Comparison of ENCODE assay signal across 14 cellular contexts in the genomic region with DNA sequence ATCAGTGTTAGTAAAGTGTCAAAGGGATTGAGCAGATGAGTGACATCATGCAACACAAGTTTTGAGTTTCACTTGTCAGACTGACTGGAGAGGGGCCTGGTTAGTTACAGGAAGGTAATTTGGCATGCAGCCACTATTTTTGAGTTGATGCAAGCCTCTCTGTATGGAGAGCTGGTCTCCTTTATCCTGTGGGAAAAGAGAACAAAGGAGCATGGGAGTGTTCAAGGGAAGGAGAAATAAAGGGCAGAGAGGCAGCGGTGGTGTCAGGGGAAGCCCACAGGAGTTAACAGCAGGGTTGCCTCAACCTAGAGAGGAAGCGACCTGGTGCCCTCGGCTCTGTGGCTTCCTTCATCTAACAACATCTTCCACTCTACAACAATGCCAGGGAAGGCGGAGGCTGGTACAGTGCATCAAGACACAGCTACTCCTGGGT. TPM values are rescaled to one million over a fixed set of nuclear protein-coding genes. Genes with fewer than 3 reads are reported as not detected.
A peak's percentile ranks its signal among the peaks of the same experiment; 100 is the strongest.
DNase-seq lines count a peak whose midpoint lies in the region; ATAC-seq and TF ChIP-seq lines count a peak whose summit lies in the region.
"Had no signal": no experiment of that assay in that cellular context is flagged by ENCODE, and none has a peak within 500 bp of the region (broad histone marks: within the 10 kb centered on the region; RNA-seq: fewer than 3 reads in every experiment).

No MANE protein-coding gene starts in this region.

- no peaks in the 10 kb centered on the region for H3K27me3 Mint-ChIP-seq in CD8-positive, alpha-beta T cell (ENCODE audit: low read depth)
- peaks cover 0 to 8% (median 6%) of the 10 kb centered on the region in 3 donors for H3K27me3 Mint-ChIP-seq in immature natural killer cell (ENCODE audit: low read depth in 3 of 3)
- H3K27me3 Mint-ChIP-seq in stimulated activated naive B cell treated with anti-CD40 and anti-IgM and Interleukin-4, amounts not matched to agents 10 μg/mL and 1 μg/mL and 100 μg/mL, for 72 hours: peaks cover 26 to 31% of the 10 kb centered on the region in 2 donors

- H3K9me3 Mint-ChIP-seq in CD8-positive, alpha-beta T cell: no peaks in the 10 kb centered on the region
- no peaks in the 10 kb centered on the region for H3K9me3 Mint-ChIP-seq in immature natural killer cell
- H3K9me3 Mint-ChIP-seq in stimulated activated naive B cell treated with anti-CD40 and anti-IgM and Interleukin-4, amounts not matched to agents 10 μg/mL and 1 μg/mL and 100 μg/mL, for 72 hours: peaks cover 0 to 4% of the 10 kb centered on the region in 2 donors

- intact Hi-C loops in CD8-positive, alpha-beta T cell (cut with DNase I, micrococcal nuclease): no loop called here
- intact Hi-C loops in left ventricle myocardium inferior (cut with micrococcal nuclease): no loop called here

- peak; percentile 23 to 72 (median 59) for DNase-seq in CD8-positive, alpha-beta T cell
- DNase-seq in NCI-H345 treated with DMSO at 0.1 percent for 48 hours (lab: John Stamatoyannopoulos, UW; ENCODE audit: unreplicated experiment) (peak; percentile 69), activated T-cell treated with anti-CD3 and anti-CD28 coated beads for 1 hour (ENCODE audit: low read depth) (peak; percentile 35), immature natural killer cell (peak in 2 of 3 donors; percentile 9 to 18), KG1 (lab: John Stamatoyannopoulos, UW) (no peak), left ventricle myocardium inferior (no peak), MG63 (no peak)
- DNase-seq in stimulated activated naive B cell treated with anti-CD40 and anti-IgM and Interleukin-4, amounts not matched to agents 10 μg/mL and 1 μg/mL and 100 μg/mL, for 72 hours: no peak
- DNase-seq: HCEC 1CT, left colon, nucleus accumbens, upper lobe of left lung had no signal

- no peaks in the 10 kb centered on the region for H3K27me3 ChIP-seq in CD8-positive, alpha-beta T cell (ENCODE audit: insufficient read depth, low read length)
- no peaks in the 10 kb centered on the region for H3K27me3 ChIP-seq in left ventricle myocardium inferior (ENCODE audit: low read depth)
- H3K27me3 ChIP-seq in MG63: no peaks in the 10 kb centered on the region; the same call in 1 of the 2 replicates
- H3K27me3 ChIP-seq: upper lobe of left lung had no signal

- no peak for TF ChIP-seq CTCF in CD8-positive, alpha-beta T cell (IDR thresholded peaks at IDR 0.05)
- no peak for TF ChIP-seq CTCF in left ventricle myocardium inferior (IDR thresholded peaks at IDR 0.05; ENCODE audit: borderline replicate concordance)

- peak overlapping the region; percentile 50 for H3K27ac ChIP-seq in CD8-positive, alpha-beta T cell (ENCODE audit: low read depth, low read length)
- H3K27ac ChIP-seq in left ventricle myocardium inferior (replicated peaks): no peak overlapping the region
- H3K27ac ChIP-seq: C4-2B had no signal

- CTCF ChIA-PET in CD8-positive, alpha-beta T cell (lab: Charles Lee): interaction anchor here (0.7 to 2.4 kb wide), 6 partner anchors 10 to 385 kb away, joined by 3 to 13 read pairs (median 3); no protein-coding TSS in a partner anchor

- H3K4me3 Mint-ChIP-seq in CD8-positive, alpha-beta T cell: peak overlapping the region; percentile 74
- peak overlapping the region in 3 of 5 donors; percentile 0 to 69 (median 0) for H3K4me3 Mint-ChIP-seq in immature natural killer cell
- H3K4me3 Mint-ChIP-seq in stimulated activated naive B cell treated with anti-CD40 and anti-IgM and Interleukin-4, amounts not matched to agents 10 μg/mL and 1 μg/mL and 100 μg/mL, for 72 hours: no peak overlapping the region

- peaks cover 7% of the 10 kb centered on the region for H3K36me3 Mint-ChIP-seq in CD8-positive, alpha-beta T cell
- H3K36me3 Mint-ChIP-seq in immature natural killer cell: peaks cover 0 to 5% (median 0%) of the 10 kb centered on the region in 3 donors
- H3K36me3 Mint-ChIP-seq in stimulated activated naive B cell treated with anti-CD40 and anti-IgM and Interleukin-4, amounts not matched to agents 10 μg/mL and 1 μg/mL and 100 μg/mL, for 72 hours: peaks cover 0 to 6% of the 10 kb centered on the region in 2 donors

- peaks cover 72% of the 10 kb centered on the region for H3K4me1 Mint-ChIP-seq in CD8-positive, alpha-beta T cell (ENCODE audit: low read depth)
- peaks cover 25 to 46% of the 10 kb centered on the region in 2 donors for H3K4me1 Mint-ChIP-seq in immature natural killer cell
- peaks cover 19 to 38% of the 10 kb centered on the region in 2 donors for H3K4me1 Mint-ChIP-seq in stimulated activated naive B cell treated with anti-CD40 and anti-IgM and Interleukin-4, amounts not matched to agents 10 μg/mL and 1 μg/mL and 100 μg/mL, for 72 hours

- H3K4me3 ChIP-seq in CD8-positive, alpha-beta T cell (ENCODE audit: low read depth, low read length): peak overlapping the region; percentile 42
- H3K4me3 ChIP-seq in left ventricle myocardium inferior: no peak overlapping the region
- no peak overlapping the region for H3K4me3 ChIP-seq in MG63
- H3K4me3 ChIP-seq: coronary artery, upper lobe of left lung had no signal

- ATAC-seq in CD8-positive, alpha-beta T cell: peak; percentile 80
- ATAC-seq in stimulated activated naive B cell treated with anti-CD40 and anti-IgM and Interleukin-4, amounts not matched to agents 10 μg/mL and 1 μg/mL and 100 μg/mL, for 72 hours (replicated peaks): no peak
- ATAC-seq: left colon had no signal

- H3K9me3 ChIP-seq in CD8-positive, alpha-beta T cell (ENCODE audit: low read length): no peaks in the 10 kb centered on the region
- peaks cover 6% of the 10 kb centered on the region for H3K9me3 ChIP-seq in left ventricle myocardium inferior (replicated peaks)
- no peaks in the 10 kb centered on the region for H3K9me3 ChIP-seq in MG63
- H3K9me3 ChIP-seq: upper lobe of left lung had no signal

- H3K27ac Mint-ChIP-seq in CD8-positive, alpha-beta T cell: peak overlapping the region; percentile 95
- H3K27ac Mint-ChIP-seq in immature natural killer cell: peak overlapping the region in 4 of 6 donors; percentile 8 to 85 (median 46)
- H3K27ac Mint-ChIP-seq in stimulated activated naive B cell treated with anti-CD40 and anti-IgM and Interleukin-4, amounts not matched to agents 10 μg/mL and 1 μg/mL and 100 μg/mL, for 72 hours: no peak overlapping the region

- peaks cover 66% of the 10 kb centered on the region for H3K4me1 ChIP-seq in CD8-positive, alpha-beta T cell (ENCODE audit: insufficient read depth, low read length)
- no peaks in the 10 kb centered on the region for H3K4me1 ChIP-seq in left ventricle myocardium inferior
- H3K4me1 ChIP-seq: upper lobe of left lung had no signal

- no peaks in the 10 kb centered on the region for H3K36me3 ChIP-seq in CD8-positive, alpha-beta T cell (ENCODE audit: insufficient read depth, low read length)
- H3K36me3 ChIP-seq in left ventricle myocardium inferior (no peaks in the 10 kb centered on the region), MG63 (no peaks in the 10 kb centered on the region)
- H3K36me3 ChIP-seq: upper lobe of left lung had no signal

- POLR2A ChIA-PET in CD8-positive, alpha-beta T cell (lab: Charles Lee): interaction anchor here (0.9 to 2.0 kb wide), 5 partner anchors 10 to 316 kb away, joined by 3 to 9 read pairs (median 4); a partner anchor contains a TSS

RNA-seq across cellular contexts. Expression of a gene that starts 2.1 kb away (rescaled TPM):
- 10 to 100 TPM; 10.2 to 11.5 TPM for total RNA-seq in CD8-positive, alpha-beta T cell
- polyA plus RNA-seq in immature natural killer cell: 1 to 10 TPM in 1 of 3 donors, not detected in 2; 1.1 TPM
- 0.11 TPM for total RNA-seq in left ventricle myocardium inferior
- total RNA-seq in MG63 (2014; rRNA removed; shearing (Covaris generic); ENCODE audit: low replicate concordance): not detected in 2 replicates

Comparison
In these comparisons a context has a peak if more than half of its experiments do, and no peak if none do; other contexts are left out.
1. DNase-seq: peak in CD8-positive, alpha-beta T cell (7 of 7), NCI-H345 treated with DMSO at 0.1 percent for 48 hours (single experiment), activated T-cell treated with anti-CD3 and anti-CD28 coated beads for 1 hour (single experiment) and immature natural killer cell (2 of 3); none in stimulated activated naive B cell treated with anti-CD40 and anti-IgM and Interleukin-4, amounts not matched to agents 10 μg/mL and 1 μg/mL and 100 μg/mL, for 72 hours (single experiment), KG1 (single experiment), left ventricle myocardium inferior (single experiment) and MG63 (single experiment).
2. H3K4me3 Mint-ChIP-seq: peak in CD8-positive, alpha-beta T cell (single experiment) and immature natural killer cell (3 of 5); none in stimulated activated naive B cell treated with anti-CD40 and anti-IgM and Interleukin-4, amounts not matched to agents 10 μg/mL and 1 μg/mL and 100 μg/mL, for 72 hours (0 of 2).
3. RNA of a gene that starts 2.1 kb away (total RNA-seq): 10.2 to 11.5 TPM in CD8-positive, alpha-beta T cell; 0.11 TPM in left ventricle myocardium inferior (single experiment) and not detected in MG63; every median in the first group is over 10 times any median in the second.